Comparison of ENCODE assay signal across 8 cellular contexts in genomic region chr15:90994059-90994416, GRCh38. TPM values are rescaled to one million over a fixed set of nuclear protein-coding genes. Genes with fewer than 3 reads are reported as not detected.
DNase-seq lines count a peak whose midpoint lies in the region; ATAC-seq lines count a peak whose summit lies in the region.

No MANE protein-coding gene starts in this region.

- no peaks in the 10 kb centered on the region for H3K27me3 Mint-ChIP-seq in CD8-positive, alpha-beta memory T cell

- DNase-seq in CD8-positive, alpha-beta memory T cell: peak in 1 of 5 donors; percentile 3
- DNase-seq in activated naive CD4-positive, alpha-beta T cell treated with anti-CD3 and anti-CD28 coated beads, Interleukin-2, amount 50 U/mL, for 72 hours (ENCODE audit: low spot score in 2 of 2): no peak
- DNase-seq in stimulated activated effector memory CD8-positive, alpha-beta T cell treated with anti-CD3 and anti-CD28 coated beads, Interleukin-12 subunit alpha, Interleukin-12 subunit beta, amount 100 ng/mL, for 72 hours (ENCODE audit: low spot score in 2 of 2): no peak
- DNase-seq in globus pallidus (ENCODE audit: low spot score) (no peak), medulla oblongata (ENCODE audit: extremely low spot score) (no peak)

- peak overlapping the region; percentile 94 for H3K27ac ChIP-seq in CD8-positive, alpha-beta memory T cell (ENCODE audit: low read depth, low read length)

- peak; percentile 28 for ATAC-seq in GM19455 (IDR thresholded peaks at IDR 0.05; ENCODE audit: unreplicated experiment)
- peak; percentile 3 for ATAC-seq in HG03469 (IDR thresholded peaks at IDR 0.05; ENCODE audit: unreplicated experiment)
- peak in 1 of 2 donors; percentile 21 for ATAC-seq in activated naive CD4-positive, alpha-beta T cell treated with anti-CD3 and anti-CD28 coated beads, Interleukin-2, amount 50 U/mL, for 72 hours
- ATAC-seq in stimulated activated effector memory CD8-positive, alpha-beta T cell treated with anti-CD3 and anti-CD28 coated beads, Interleukin-12 subunit alpha, Interleukin-12 subunit beta, amount 100 ng/mL, for 72 hours: peak; percentile 45

- peak overlapping the region; percentile 97 to 100 (median 99) for H3K4me3 Mint-ChIP-seq in CD8-positive, alpha-beta memory T cell
- H3K4me3 Mint-ChIP-seq in stimulated activated effector memory CD8-positive, alpha-beta T cell treated with anti-CD3 and anti-CD28 coated beads, Interleukin-12 subunit alpha, Interleukin-12 subunit beta, amount 100 ng/mL, for 72 hours: peak overlapping the region; percentile 98

- POLR2A ChIA-PET in CD8-positive, alpha-beta memory T cell (lab: Charles Lee): interaction anchor here (1.0 kb wide), 1 partner anchor 39 kb away, joined by 3 read pairs; the partner anchor contains the start of gene RCCD1

- peak overlapping the region; percentile 93 for H3K4me3 ChIP-seq in CD8-positive, alpha-beta memory T cell (ENCODE audit: low read length)
- peak overlapping the region; percentile 96 for H3K4me3 ChIP-seq in iPS-18c (ENCODE audit: insufficient read depth, low read depth, low read length)

- H3K4me1 Mint-ChIP-seq in CD8-positive, alpha-beta memory T cell: peaks cover 25 to 34% (median 33%) of the 10 kb centered on the region in 3 donors
- peaks cover 23% of the 10 kb centered on the region for H3K4me1 Mint-ChIP-seq in stimulated activated effector memory CD8-positive, alpha-beta T cell treated with anti-CD3 and anti-CD28 coated beads, Interleukin-12 subunit alpha, Interleukin-12 subunit beta, amount 100 ng/mL, for 72 hours

- H3K4me1 ChIP-seq in CD8-positive, alpha-beta memory T cell (ENCODE audit: insufficient read depth, low read length): peaks cover 13% of the 10 kb centered on the region

- no peaks in the 10 kb centered on the region for H3K27me3 ChIP-seq in CD8-positive, alpha-beta memory T cell (ENCODE audit: insufficient read depth, low read length, poor library complexity, severe bottlenecking)

- H3K9me3 Mint-ChIP-seq in CD8-positive, alpha-beta memory T cell: no peaks in the 10 kb centered on the region
- H3K9me3 Mint-ChIP-seq in activated naive CD4-positive, alpha-beta T cell treated with anti-CD3 and anti-CD28 coated beads, Interleukin-2, amount 50 U/mL, for 72 hours: no peaks in the 10 kb centered on the region
- no peaks in the 10 kb centered on the region for H3K9me3 Mint-ChIP-seq in stimulated activated effector memory CD8-positive, alpha-beta T cell treated with anti-CD3 and anti-CD28 coated beads, Interleukin-12 subunit alpha, Interleukin-12 subunit beta, amount 100 ng/mL, for 72 hours

- H3K36me3 Mint-ChIP-seq in CD8-positive, alpha-beta memory T cell: peaks cover 0 to 27% (median 7%) of the 10 kb centered on the region in 3 donors
- peaks cover 15 to 42% of the 10 kb centered on the region in 2 donors for H3K36me3 Mint-ChIP-seq in activated naive CD4-positive, alpha-beta T cell treated with anti-CD3 and anti-CD28 coated beads, Interleukin-2, amount 50 U/mL, for 72 hours
- H3K36me3 Mint-ChIP-seq in stimulated activated effector memory CD8-positive, alpha-beta T cell treated with anti-CD3 and anti-CD28 coated beads, Interleukin-12 subunit alpha, Interleukin-12 subunit beta, amount 100 ng/mL, for 72 hours: peaks cover 52% of the 10 kb centered on the region

- H3K36me3 ChIP-seq in CD8-positive, alpha-beta memory T cell (ENCODE audit: insufficient read depth, low read length): no peaks in the 10 kb centered on the region

- CTCF ChIA-PET in CD8-positive, alpha-beta memory T cell (lab: Charles Lee): no interaction called here

- H3K27ac Mint-ChIP-seq in CD8-positive, alpha-beta memory T cell: peak overlapping the region; percentile 95 to 99 (median 98)
- peak overlapping the region; percentile 96 to 100 for H3K27ac Mint-ChIP-seq in activated naive CD4-positive, alpha-beta T cell treated with anti-CD3 and anti-CD28 coated beads, Interleukin-2, amount 50 U/mL, for 72 hours
- peak overlapping the region; percentile 99 for H3K27ac Mint-ChIP-seq in stimulated activated effector memory CD8-positive, alpha-beta T cell treated with anti-CD3 and anti-CD28 coated beads, Interleukin-12 subunit alpha, Interleukin-12 subunit beta, amount 100 ng/mL, for 72 hours

- H3K9me3 ChIP-seq in CD8-positive, alpha-beta memory T cell (ENCODE audit: low read length): no peaks in the 10 kb centered on the region
- no peaks in the 10 kb centered on the region for H3K9me3 ChIP-seq in iPS-18c (ENCODE audit: control insufficient read depth, insufficient read depth, low read length)

RNA-seq across cellular contexts. Expression of gene PRC1, which starts 0.3 kb away (rescaled TPM):
- 10 to 100 TPM; 79.7 to 79.9 TPM for total RNA-seq in CD8-positive, alpha-beta memory T cell
- polyA plus RNA-seq in CD8-positive, alpha-beta memory T cell: 3.4 TPM
- 100 to 1,000 TPM; 115 to 233 TPM for total RNA-seq in activated naive CD4-positive, alpha-beta T cell treated with anti-CD3 and anti-CD28 coated beads, Interleukin-2, amount 50 U/mL, for 72 hours

RNA-seq across cellular contexts. Expression of gene VPS33B, which starts 28.4 kb away (rescaled TPM):
- 10 to 100 TPM; 20.4 to 20.6 TPM for total RNA-seq in CD8-positive, alpha-beta memory T cell
- polyA plus RNA-seq in CD8-positive, alpha-beta memory T cell: 10.6 TPM
- 10 to 100 TPM; 22.2 to 34.4 TPM for total RNA-seq in activated naive CD4-positive, alpha-beta T cell treated with anti-CD3 and anti-CD28 coated beads, Interleukin-2, amount 50 U/mL, for 72 hours

RNA-seq across cellular contexts. Expression of gene RCCD1, which starts 39.4 kb away (rescaled TPM):
- total RNA-seq in CD8-positive, alpha-beta memory T cell: 10 to 100 TPM; 20.9 to 21.7 TPM
- polyA plus RNA-seq in CD8-positive, alpha-beta memory T cell: 2.6 TPM
- 10 to 100 TPM; 37.7 to 58.7 TPM for total RNA-seq in activated naive CD4-positive, alpha-beta T cell treated with anti-CD3 and anti-CD28 coated beads, Interleukin-2, amount 50 U/mL, for 72 hours

RNA-seq across cellular contexts. Expression of gene UNC45A, which starts 59.0 kb away (rescaled TPM):
- 10 to 100 TPM; 74.6 to 78.2 TPM for total RNA-seq in CD8-positive, alpha-beta memory T cell
- 68.6 TPM for polyA plus RNA-seq in CD8-positive, alpha-beta memory T cell
- total RNA-seq in activated naive CD4-positive, alpha-beta T cell treated with anti-CD3 and anti-CD28 coated beads, Interleukin-2, amount 50 U/mL, for 72 hours: 100 to 1,000 TPM in 1 of 2 donors, 10 to 100 TPM in 1; 75.5 to 112 TPM
